In the genomic region with DNA sequence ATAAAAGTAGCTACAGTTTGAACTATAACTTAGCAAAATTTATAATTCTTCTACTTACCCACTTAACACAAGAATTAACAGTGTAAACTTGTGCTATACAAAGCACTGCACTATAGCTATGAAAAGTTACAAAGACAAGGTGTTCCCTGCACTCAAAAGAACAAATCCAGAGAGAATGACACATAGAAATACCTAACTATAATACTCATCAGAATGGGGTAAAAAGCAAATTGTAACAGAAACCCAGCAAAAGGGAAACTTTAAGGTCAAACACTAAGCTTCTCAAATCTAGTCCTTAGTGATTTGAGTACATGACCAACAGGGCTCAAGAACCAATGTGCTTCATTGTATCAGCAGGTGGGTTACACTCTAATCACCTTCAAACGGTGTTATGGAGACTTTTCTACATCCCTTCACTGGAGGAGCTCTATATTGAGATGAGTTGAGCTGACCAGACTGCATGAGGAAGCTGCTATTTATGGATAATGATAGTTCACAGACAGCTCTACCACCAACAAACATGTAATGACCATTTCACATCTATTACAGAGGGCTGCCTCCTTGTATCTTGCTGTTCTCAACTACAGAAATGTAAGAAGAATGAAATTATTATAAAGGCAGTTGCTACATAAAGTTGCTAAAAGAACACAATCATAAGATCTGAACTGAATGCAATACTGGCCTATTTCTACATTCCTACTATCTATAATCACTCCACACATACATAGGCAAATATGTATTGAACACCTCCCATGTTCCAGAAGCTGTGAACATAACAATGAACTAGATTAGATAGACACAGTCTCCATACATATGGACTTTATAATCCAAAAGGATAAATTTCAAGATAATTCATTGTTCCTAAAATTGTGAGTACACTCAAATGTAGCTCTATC, we compare ENCODE assay signal across 1 cellular context.
TF ChIP-seq lines count a peak whose summit lies in the region.

No MANE protein-coding gene starts in this region.

TF ChIP-seq in IMR-90, 13 proteins besides CTCF, POLR2A, EP300 and RAD21 (continued from another document):
- TF ChIP-seq, protein P1, sequence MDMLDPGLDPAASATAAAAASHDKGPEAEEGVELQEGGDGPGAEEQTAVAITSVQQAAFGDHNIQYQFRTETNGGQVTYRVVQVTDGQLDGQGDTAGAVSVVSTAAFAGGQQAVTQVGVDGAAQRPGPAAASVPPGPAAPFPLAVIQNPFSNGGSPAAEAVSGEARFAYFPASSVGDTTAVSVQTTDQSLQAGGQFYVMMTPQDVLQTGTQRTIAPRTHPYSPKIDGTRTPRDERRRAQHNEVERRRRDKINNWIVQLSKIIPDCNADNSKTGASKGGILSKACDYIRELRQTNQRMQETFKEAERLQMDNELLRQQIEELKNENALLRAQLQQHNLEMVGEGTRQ (IDR thresholded peaks at IDR 0.05; ENCODE audit: low read depth, low read length): no peak
- TF ChIP-seq RFX5 (IDR thresholded peaks at IDR 0.05; ENCODE audit: low read depth, low read length) (no peak), CEBPB (IDR thresholded peaks at IDR 0.05; ENCODE audit: low read depth, low read length) (0 out of 2 replicates have a peak, but pooled peaks have one; percentile 0), FOS (IDR thresholded peaks at IDR 0.05; ENCODE audit: low read depth, low read length) (peak; percentile 26; the same call in 1 of the 2 replicates), SMC3 (IDR thresholded peaks at IDR 0.05; ENCODE audit: low read depth, low read length) (no peak), MAFK (IDR thresholded peaks at IDR 0.05; ENCODE audit: low read depth, low read length) (no peak), CHD1 (IDR thresholded peaks at IDR 0.05; ENCODE audit: low read depth, low read length) (no peak), NFE2L2 (IDR thresholded peaks at IDR 0.05; ENCODE audit: low read depth, low read length) (no peak), MAZ (IDR thresholded peaks at IDR 0.05; ENCODE audit: borderline replicate concordance, low read depth, low read length) (no peak), MXI1 (IDR thresholded peaks at IDR 0.05; ENCODE audit: borderline replicate concordance, low read depth, low read length) (no peak)
- TF ChIP-seq, protein P2, sequence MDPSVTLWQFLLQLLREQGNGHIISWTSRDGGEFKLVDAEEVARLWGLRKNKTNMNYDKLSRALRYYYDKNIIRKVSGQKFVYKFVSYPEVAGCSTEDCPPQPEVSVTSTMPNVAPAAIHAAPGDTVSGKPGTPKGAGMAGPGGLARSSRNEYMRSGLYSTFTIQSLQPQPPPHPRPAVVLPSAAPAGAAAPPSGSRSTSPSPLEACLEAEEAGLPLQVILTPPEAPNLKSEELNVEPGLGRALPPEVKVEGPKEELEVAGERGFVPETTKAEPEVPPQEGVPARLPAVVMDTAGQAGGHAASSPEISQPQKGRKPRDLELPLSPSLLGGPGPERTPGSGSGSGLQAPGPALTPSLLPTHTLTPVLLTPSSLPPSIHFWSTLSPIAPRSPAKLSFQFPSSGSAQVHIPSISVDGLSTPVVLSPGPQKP (IDR thresholded peaks at IDR 0.05; ENCODE audit: borderline replicate concordance, low read depth, low read length): no peak
